ENCODE assay signal across 1 cellular context in genomic region chr1:32353431-32353830, GRCh38.
TF ChIP-seq lines count a peak whose summit lies in the region.

No MANE protein-coding gene starts in this region.

TF ChIP-seq in HepG2, 621 proteins besides CTCF, POLR2A, EP300 and RAD21:
- no peak for TF ChIP-seq ZNF597 (CRISPR knock-in tag; IDR thresholded peaks at IDR 0.05)
